In genomic region chr15:28514128-28514527, GRCh38 we compare ENCODE assay signal across 8 cellular contexts. TPM values are rescaled to one million over a fixed set of nuclear protein-coding genes. Genes with fewer than 3 reads are reported as not detected.
"Had no signal": no experiment of that assay in that cellular context is flagged by ENCODE, and none has a peak within 500 bp of the region (broad histone marks: within the 10 kb centered on the region; RNA-seq: fewer than 3 reads in every experiment).

No MANE protein-coding gene starts in this region.

RNA-seq across cellular contexts. Expression of gene GOLGA8G, which starts 18.6 kb away (rescaled TPM):
- total RNA-seq: NCI-H460, OCI-LY7, PC-9, RPMI7951, SJCRH30, SK-MEL-5 had no signal

RNA-seq across cellular contexts. Expression of gene GOLGA6L25, which starts 39.2 kb away (rescaled TPM):
- total RNA-seq: LHCN-M2, MCF 10A, NCI-H460, OCI-LY7, PC-9, RPMI7951, SJCRH30, SK-MEL-5 had no signal
